ENCODE assay signal across 14 cellular contexts in genomic region chr1:154729031-154729442, GRCh38.
DNase-seq lines count a peak whose midpoint lies in the region; ATAC-seq and TF ChIP-seq lines count a peak whose summit lies in the region.
"Had no signal": no experiment of that assay in that cellular context is flagged by ENCODE, and none has a peak within 500 bp of the region (broad histone marks: within the 10 kb centered on the region; RNA-seq: fewer than 3 reads in every experiment).

No MANE protein-coding gene starts in this region.

- CTCF ChIA-PET in activated naive CD4-positive, alpha-beta T cell treated with anti-CD3 and anti-CD28 coated beads for 36 hours (lab: Charles Lee), result interaction anchor here (0.7 to 2.6 kb wide), 8 partner anchors 9 to 161 kb away, joined by 3 to 11 read pairs (median 4); no protein-coding TSS in a partner anchor

- no peaks in the 10 kb centered on the region for H3K9me3 Mint-ChIP-seq in activated naive CD4-positive, alpha-beta T cell treated with anti-CD3 and anti-CD28 coated beads for 36 hours

- H3K9me3 ChIP-seq in heart right ventricle (no peaks in the 10 kb centered on the region), stomach (no peaks in the 10 kb centered on the region)

- TF ChIP-seq CTCF in heart right ventricle (IDR thresholded peaks at IDR 0.05), result no peak
- no peak for TF ChIP-seq CTCF in stomach (IDR thresholded peaks at IDR 0.05)

- TF ChIP-seq EP300 in stomach (IDR thresholded peaks at IDR 0.05), result no peak

- H3K27me3 ChIP-seq in heart right ventricle, result no peaks in the 10 kb centered on the region
- H3K27me3 ChIP-seq in stomach, result no peaks in the 10 kb centered on the region

- H3K27me3 Mint-ChIP-seq in activated naive CD4-positive, alpha-beta T cell treated with anti-CD3 and anti-CD28 coated beads for 36 hours (ENCODE audit: low read depth), result no peaks in the 10 kb centered on the region

- 60 to 79% methylated on average over 6 of the region's 6 CpGs for WGBS in heart right ventricle, 2 donors
- 66 to 79% (median 69%) methylated on average over 6 of the region's 6 CpGs for WGBS in stomach, 5 donors

- H3K4me3 Mint-ChIP-seq in activated naive CD4-positive, alpha-beta T cell treated with anti-CD3 and anti-CD28 coated beads for 36 hours, result no peak overlapping the region

- intact Hi-C loops in activated naive CD4-positive, alpha-beta T cell treated with anti-CD3 and anti-CD28 coated beads for 36 hours (cut with micrococcal nuclease), result loop anchor here (1.0 to 2.0 kb wide), 2 partner anchors 8 to 20 kb away; no protein-coding TSS in a partner anchor
- intact Hi-C loops in heart right ventricle (cut with DNase I), result loop anchor here in 1 of 10 donors (10.0 kb wide), 1 partner anchor 64 kb away; no protein-coding TSS in a partner anchor
- intact Hi-C loops in stomach (cut with DNase I; ENCODE audit: low total_unique reads), result no loop called here

- H3K27ac Mint-ChIP-seq in activated naive CD4-positive, alpha-beta T cell treated with anti-CD3 and anti-CD28 coated beads for 36 hours, result peak overlapping the region; percentile 34

- H3K4me1 ChIP-seq in heart right ventricle (peaks cover 7 to 81% (median 47%) of the 10 kb centered on the region in 9 donors), stomach (peaks cover 4 to 51% (median 30%) of the 10 kb centered on the region in 4 donors)

- no peak overlapping the region for H3K4me3 ChIP-seq in heart right ventricle
- H3K4me3 ChIP-seq in stomach, result no peak overlapping the region

- ATAC-seq in heart right ventricle, result peak in 7 of 8 donors; percentile 40 to 72 (median 45)
- ATAC-seq in HG03108 (IDR thresholded peaks at IDR 0.05; ENCODE audit: unreplicated experiment), result no peak
- ATAC-seq in GM18505 (IDR thresholded peaks at IDR 0.05; ENCODE audit: unreplicated experiment), result no peak

- H3K27ac ChIP-seq in heart right ventricle (peak overlapping the region in 7 of 10 donors; percentile 3 to 91 (median 87)), stomach (peak overlapping the region in 3 of 5 donors; percentile 70 to 80 (median 77))
- H3K27ac ChIP-seq: HL-60 had no signal

- DNase-seq in activated naive CD4-positive, alpha-beta T cell treated with anti-CD3 and anti-CD28 coated beads for 36 hours, result peak; percentile 40
- DNase-seq in activated naive CD4-positive, alpha-beta T cell treated with anti-CD3 and anti-CD28 coated beads, Interleukin-2, amount 50 U/mL, for 16 hours, result no peak
- peak; percentile 50 for DNase-seq in UCSD-AML1 (lab: John Stamatoyannopoulos, UW; ENCODE audit: unreplicated experiment)
- DNase-seq in heart right ventricle, result no peak
- no peak for DNase-seq in stomach
- DNase-seq in NCI-H774 (lab: John Stamatoyannopoulos, UW), result no peak
- DNase-seq: activated effector memory CD4-positive, alpha-beta T cell treated with anti-CD3 and anti-CD28 coated beads, Interleukin-2, amount 50 U/mL, for 16 hours; C1 segment of cervical spinal cord; erythroblast; H7; NCI-H2107 had no signal

- H3K36me3 ChIP-seq in heart right ventricle (peaks cover 0 to 3% (median 0%) of the 10 kb centered on the region in 9 donors), stomach (no peaks in the 10 kb centered on the region)

- peaks cover 44% of the 10 kb centered on the region for H3K4me1 Mint-ChIP-seq in activated naive CD4-positive, alpha-beta T cell treated with anti-CD3 and anti-CD28 coated beads for 36 hours (ENCODE audit: low read depth)

- H3K36me3 Mint-ChIP-seq in activated naive CD4-positive, alpha-beta T cell treated with anti-CD3 and anti-CD28 coated beads for 36 hours (ENCODE audit: low read depth), result no peaks in the 10 kb centered on the region

- TF ChIP-seq POLR2A in stomach (IDR thresholded peaks at IDR 0.05) (no peak), GM18505 (IDR thresholded peaks at IDR 0.05; ENCODE audit: borderline replicate concordance, extremely low read depth, insufficient read depth, insufficient read length) (no peak)

Comparison
In these comparisons a context has a peak if more than half of its experiments do, and no peak if none do; other contexts are left out.
1. DNase-seq: peak in activated naive CD4-positive, alpha-beta T cell treated with anti-CD3 and anti-CD28 coated beads for 36 hours (single experiment) and UCSD-AML1 (single experiment); none in activated naive CD4-positive, alpha-beta T cell treated with anti-CD3 and anti-CD28 coated beads, Interleukin-2, amount 50 U/mL, for 16 hours (single experiment), heart right ventricle (0 of 2), stomach (single experiment) and NCI-H774 (single experiment).
2. ATAC-seq: peak in heart right ventricle (7 of 8); none in HG03108 (single experiment) and GM18505 (single experiment).